Comparison of ENCODE assay signal across 9 cellular contexts in the genomic region with DNA sequence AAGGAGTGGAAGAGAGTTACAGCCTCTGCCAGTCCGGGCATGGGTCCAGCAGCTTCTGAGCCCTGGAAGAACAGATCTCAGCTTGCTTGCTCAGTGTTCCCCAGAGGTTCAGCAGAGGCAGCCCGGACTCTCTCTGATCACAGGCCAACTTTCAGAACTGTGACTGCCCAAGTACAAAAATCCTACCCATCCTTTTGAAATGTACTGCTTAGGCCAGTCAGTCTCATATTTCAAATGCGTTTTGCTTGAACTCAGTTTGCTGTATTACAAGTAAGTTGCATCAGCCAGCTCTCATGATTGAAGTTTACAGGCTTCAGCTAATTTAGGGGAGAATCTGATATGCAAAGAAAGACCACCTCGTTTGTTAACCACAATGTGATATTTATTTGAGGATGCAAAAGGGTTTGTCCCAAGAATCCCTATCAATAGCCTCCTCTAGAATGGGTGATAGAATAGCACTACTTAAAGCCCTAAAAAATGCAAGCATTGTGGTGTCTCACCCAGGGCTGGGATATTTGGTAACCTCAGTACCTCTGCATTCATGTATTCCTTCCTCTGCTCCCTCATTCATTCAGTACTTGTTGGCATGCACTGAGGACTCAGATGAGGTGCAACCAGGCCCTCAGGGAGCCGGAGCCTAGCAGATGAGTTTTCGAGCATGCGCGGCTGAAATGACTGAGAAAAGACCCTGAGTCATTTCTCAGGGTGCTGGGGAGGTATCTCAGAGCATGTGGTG. TPM values are rescaled to one million over a fixed set of nuclear protein-coding genes. Genes with fewer than 3 reads are reported as not detected.
A peak's percentile ranks its signal among the peaks of the same experiment; 100 is the strongest.
DNase-seq lines count a peak whose midpoint lies in the region; ATAC-seq, FAIRE-seq and TF ChIP-seq lines count a peak whose summit lies in the region.
"Had no signal": no experiment of that assay in that cellular context is flagged by ENCODE, and none has a peak within 500 bp of the region (broad histone marks: within the 10 kb centered on the region; RNA-seq: fewer than 3 reads in every experiment).

No MANE protein-coding gene starts in this region.

- H3K9me3 ChIP-seq in CD4-positive, alpha-beta memory T cell (ENCODE audit: control insufficient read depth in 1 of 2, low read length in 2 of 2): no peaks in the 10 kb centered on the region
- H3K9me3 ChIP-seq in keratinocyte (ENCODE audit: control insufficient read depth, low read depth, low read length) (no peaks in the 10 kb centered on the region), neural progenitor cell (ENCODE audit: low read depth) (no peaks in the 10 kb centered on the region)

- H3K9me3 Mint-ChIP-seq in CD4-positive, alpha-beta memory T cell: no peaks in the 10 kb centered on the region
- H3K9me3 Mint-ChIP-seq in IgD-negative memory B cell: no peaks in the 10 kb centered on the region
- H3K9me3 Mint-ChIP-seq in activated T-helper 2 cell treated with anti-CD3 and anti-CD28 coated beads, Interferon-gamma antibody, Interleukin-2, Interleukin-4, amounts not matched to agents 10 μg/mL and 5 μg/mL and 100 μg/mL, durations not matched to agents 14 hours and 24 hours and 36 hours: no peaks in the 10 kb centered on the region
- H3K9me3 Mint-ChIP-seq in type B pancreatic cell: no peaks in the 10 kb centered on the region
- no peaks in the 10 kb centered on the region for H3K9me3 Mint-ChIP-seq in neural progenitor cell

- H3K4me1 Mint-ChIP-seq in CD4-positive, alpha-beta memory T cell: peaks cover 4 to 17% (median 8%) of the 10 kb centered on the region in 4 donors
- H3K4me1 Mint-ChIP-seq in IgD-negative memory B cell (peaks cover 6 to 24% (median 17%) of the 10 kb centered on the region in 3 donors), type B pancreatic cell (ENCODE audit: unreplicated experiment) (peaks cover 20% of the 10 kb centered on the region), neural progenitor cell (no peaks in the 10 kb centered on the region)
- peaks cover 13% of the 10 kb centered on the region for H3K4me1 Mint-ChIP-seq in activated T-helper 2 cell treated with anti-CD3 and anti-CD28 coated beads, Interferon-gamma antibody, Interleukin-2, Interleukin-4, amounts not matched to agents 10 μg/mL and 5 μg/mL and 100 μg/mL, durations not matched to agents 14 hours and 24 hours and 36 hours (ENCODE audit: low read depth)

- H3F3A ChIP-seq in neural progenitor cell (ENCODE audit: low read depth): no peaks in the 10 kb centered on the region

- no peaks in the 10 kb centered on the region for H3K27me3 Mint-ChIP-seq in CD4-positive, alpha-beta memory T cell
- H3K27me3 Mint-ChIP-seq in IgD-negative memory B cell: no peaks in the 10 kb centered on the region
- no peaks in the 10 kb centered on the region for H3K27me3 Mint-ChIP-seq in activated T-helper 2 cell treated with anti-CD3 and anti-CD28 coated beads, Interferon-gamma antibody, Interleukin-2, Interleukin-4, amounts not matched to agents 10 μg/mL and 5 μg/mL and 100 μg/mL, durations not matched to agents 14 hours and 24 hours and 36 hours (ENCODE audit: low read depth)
- no peaks in the 10 kb centered on the region for H3K27me3 Mint-ChIP-seq in type B pancreatic cell
- H3K27me3 Mint-ChIP-seq in neural progenitor cell (ENCODE audit: insufficient read depth, low read depth): peaks cover 2% of the 10 kb centered on the region

- peak overlapping the region in 4 of 7 donors; percentile 12 to 47 (median 25) for H3K27ac Mint-ChIP-seq in CD4-positive, alpha-beta memory T cell
- H3K27ac Mint-ChIP-seq in IgD-negative memory B cell (peak overlapping the region; percentile 18 to 92 (median 39)), type B pancreatic cell (peak overlapping the region; percentile 81), neural progenitor cell (no peak overlapping the region)
- H3K27ac Mint-ChIP-seq in activated T-helper 2 cell treated with anti-CD3 and anti-CD28 coated beads, Interferon-gamma antibody, Interleukin-2, Interleukin-4, amounts not matched to agents 10 μg/mL and 5 μg/mL and 100 μg/mL, durations not matched to agents 14 hours and 24 hours and 36 hours: peak overlapping the region; percentile 22

- TF ChIP-seq CTCF in keratinocyte (optimal IDR thresholded peaks at IDR 0.05 in 1 of 3, IDR thresholded peaks at IDR 0.05 in 1 of 3, conservative IDR thresholded peaks at IDR 0.05 in 1 of 3; ENCODE audit: extremely low read depth in 1 of 3, insufficient read depth in 2 of 3, low read length in 3 of 3) (no peak), type B pancreatic cell (conservative IDR thresholded peaks at IDR 0.05) (no peak), neural progenitor cell (IDR thresholded peaks at IDR 0.05) (no peak)

- intact Hi-C loops in CD4-positive, alpha-beta memory T cell (cut with micrococcal nuclease): no loop called here
- intact Hi-C loops in activated T-helper 2 cell treated with anti-CD3 and anti-CD28 coated beads, Interferon-gamma antibody, Interleukin-2, Interleukin-4, amounts not matched to agents 10 μg/mL and 5 μg/mL and 100 μg/mL, durations not matched to agents 14 hours and 24 hours and 36 hours (cut with micrococcal nuclease): no loop called here

- no peak overlapping the region for H3K4me3 Mint-ChIP-seq in CD4-positive, alpha-beta memory T cell
- peak overlapping the region in 3 of 4 donors; percentile 51 to 66 (median 63) for H3K4me3 Mint-ChIP-seq in IgD-negative memory B cell
- H3K4me3 Mint-ChIP-seq in activated T-helper 2 cell treated with anti-CD3 and anti-CD28 coated beads, Interferon-gamma antibody, Interleukin-2, Interleukin-4, amounts not matched to agents 10 μg/mL and 5 μg/mL and 100 μg/mL, durations not matched to agents 14 hours and 24 hours and 36 hours (ENCODE audit: low read depth): no peak overlapping the region
- no peak overlapping the region for H3K4me3 Mint-ChIP-seq in type B pancreatic cell
- no peak overlapping the region for H3K4me3 Mint-ChIP-seq in neural progenitor cell

- H3K4me2 ChIP-seq in keratinocyte (ENCODE audit: control insufficient read depth, extremely low read depth, insufficient read depth, low read depth, low read length): peak overlapping the region; percentile 39
- H3K4me2 ChIP-seq in neural progenitor cell: no peak overlapping the region

- peak overlapping the region; percentile 14 for H3K9ac ChIP-seq in keratinocyte (ENCODE audit: control insufficient read depth, extremely low read depth, insufficient read depth, low read length)
- H3K9ac ChIP-seq in neural progenitor cell: no peak overlapping the region

- CTCF ChIA-PET in CD4-positive, alpha-beta memory T cell (lab: Charles Lee; ENCODE audit: partially characterized antibody): interaction anchor here (1.1 kb wide), 1 partner anchor 10 kb away, joined by 4 read pairs; no protein-coding TSS in a partner anchor

- H3K4me1 ChIP-seq in CD4-positive, alpha-beta memory T cell (ENCODE audit: insufficient read depth, low read length): no peaks in the 10 kb centered on the region
- peaks cover 8% of the 10 kb centered on the region for H3K4me1 ChIP-seq in keratinocyte (ENCODE audit: control insufficient read depth, extremely low read depth, insufficient read depth, low read length)
- no peaks in the 10 kb centered on the region for H3K4me1 ChIP-seq in neural progenitor cell

- no peak for DNase-seq in CD4-positive, alpha-beta memory T cell
- DNase-seq in activated T-helper 2 cell treated with anti-CD3 and anti-CD28 coated beads, Interferon-gamma antibody, Interleukin-2, Interleukin-4, amounts not matched to agents 10 μg/mL and 5 μg/mL and 100 μg/mL, durations not matched to agents 14 hours and 24 hours and 36 hours (ENCODE audit: low spot score): no peak
- DNase-seq in keratinocyte (ENCODE audit: low read depth, low spot score) (no peak), type B pancreatic cell (ENCODE audit: extremely low spot score, unreplicated experiment) (no peak), neural progenitor cell (ENCODE audit: low spot score) (no peak), HPDE6-E6E7 (ENCODE audit: extremely low spot score) (no peak)

- H3K36me3 ChIP-seq in CD4-positive, alpha-beta memory T cell (ENCODE audit: insufficient read depth, low read length): peaks cover 26% of the 10 kb centered on the region
- H3K36me3 ChIP-seq in keratinocyte (ENCODE audit: control insufficient read depth in 2 of 2, extremely low read depth in 1 of 2, insufficient read depth in 2 of 2, low read length in 2 of 2) (peaks cover 8 to 29% of the 10 kb centered on the region in 2 experiments), neural progenitor cell (no peaks in the 10 kb centered on the region)

- peaks cover 22 to 30% of the 10 kb centered on the region in 2 donors for H3K36me3 Mint-ChIP-seq in CD4-positive, alpha-beta memory T cell
- no peaks in the 10 kb centered on the region for H3K36me3 Mint-ChIP-seq in IgD-negative memory B cell
- H3K36me3 Mint-ChIP-seq in activated T-helper 2 cell treated with anti-CD3 and anti-CD28 coated beads, Interferon-gamma antibody, Interleukin-2, Interleukin-4, amounts not matched to agents 10 μg/mL and 5 μg/mL and 100 μg/mL, durations not matched to agents 14 hours and 24 hours and 36 hours (ENCODE audit: low read depth): peaks cover 82% of the 10 kb centered on the region
- peaks cover 27% of the 10 kb centered on the region for H3K36me3 Mint-ChIP-seq in type B pancreatic cell
- H3K36me3 Mint-ChIP-seq in neural progenitor cell: peaks cover 29% of the 10 kb centered on the region

- H3K79me2 ChIP-seq in keratinocyte (ENCODE audit: control insufficient read depth, insufficient read depth, low read length): peaks cover 19% of the 10 kb centered on the region
- peaks cover 42% of the 10 kb centered on the region for H3K79me2 ChIP-seq in neural progenitor cell (ENCODE audit: low read depth)

- ATAC-seq in GM18861 (IDR thresholded peaks at IDR 0.05; ENCODE audit: unreplicated experiment): no peak

- FAIRE-seq in keratinocyte (lab: Jason Lieb, UNC): no peak
- FAIRE-seq: endothelial cell of umbilical vein had no signal

- H3K27me3 ChIP-seq in CD4-positive, alpha-beta memory T cell (ENCODE audit: insufficient read depth, low read length): no peaks in the 10 kb centered on the region
- H3K27me3 ChIP-seq in keratinocyte (ENCODE audit: control insufficient read depth, extremely low read depth, insufficient read depth, low read length) (no peaks in the 10 kb centered on the region), neural progenitor cell (no peaks in the 10 kb centered on the region)

- no peak overlapping the region for H3K4me3 ChIP-seq in CD4-positive, alpha-beta memory T cell (ENCODE audit: low read length in 2 of 2)
- H3K4me3 ChIP-seq in keratinocyte (ENCODE audit: control insufficient read depth in 2 of 3, extremely low read depth in 1 of 3, insufficient read depth in 2 of 3, low read depth in 1 of 3, low read length in 3 of 3) (peak overlapping the region in 1 of 3 experiments; percentile 21), neural progenitor cell (no peak overlapping the region)

- no peak overlapping the region for H3K27ac ChIP-seq in CD4-positive, alpha-beta memory T cell (ENCODE audit: low read depth, low read length)
- H3K27ac ChIP-seq in keratinocyte (ENCODE audit: control insufficient read depth, insufficient read depth, low read length) (peak overlapping the region; percentile 64), neural progenitor cell (no peak overlapping the region)

- H4K20me1 ChIP-seq in keratinocyte (ENCODE audit: control insufficient read depth, extremely low read depth, insufficient read depth, low read length) (no peaks in the 10 kb centered on the region), neural progenitor cell (ENCODE audit: low read depth) (no peaks in the 10 kb centered on the region)

- dilution Hi-C loops in keratinocyte (cut with MboI; ENCODE audit: extremely low pct_ligation_motif_present, low sequenced_read_pairs): no loop called here

- POLR2A ChIA-PET in CD4-positive, alpha-beta memory T cell (lab: Charles Lee; ENCODE audit: partially characterized antibody): interaction anchor here (1.8 kb wide), 1 partner anchor 9 kb away, joined by 5 read pairs; no protein-coding TSS in a partner anchor

- no peak overlapping the region for H2AFZ ChIP-seq in keratinocyte (ENCODE audit: control insufficient read depth, low read length)
- no peak overlapping the region for H2AFZ ChIP-seq in neural progenitor cell (replicated peaks)

- H3K9me1 ChIP-seq in keratinocyte (ENCODE audit: control insufficient read depth, extremely low read depth, insufficient read depth, low read length): no peaks in the 10 kb centered on the region

RNA-seq across cellular contexts. Expression of gene AIMP2, which starts 7.0 kb away (rescaled TPM):
- total RNA-seq in CD4-positive, alpha-beta memory T cell: 10 to 100 TPM; 10.7 to 10.8 TPM
- 10 to 100 TPM; 20.1 to 20.8 TPM for polyA plus RNA-seq in CD4-positive, alpha-beta memory T cell
- polyA plus RNA-seq in IgD-negative memory B cell (25.9 TPM), keratinocyte (58.8 to 84.6 TPM (median 71.0 TPM) in 3 replicates)
- 73.4 and 82.9 TPM in 2 replicates for total RNA-seq in activated T-helper 2 cell treated with anti-CD3 and anti-CD28 coated beads, Interferon-gamma antibody, Interleukin-2, Interleukin-4, amounts not matched to agents 10 μg/mL and 5 μg/mL and 100 μg/mL, durations not matched to agents 14 hours and 24 hours and 36 hours
- polyA plus RNA-seq in keratinocyte (2011; ENCODE audit: low read depth): 29.6 TPM
- 74.4 and 74.6 TPM in 2 replicates for polyA plus RNA-seq in keratinocyte (2011; cell fraction: cytosol; rRNA removed)
- polyA plus RNA-seq in keratinocyte (2011; cell fraction: nucleus; rRNA removed): 63.5 and 66.4 TPM in 2 replicates
- 30.7 and 51.0 TPM in 2 replicates for polyA plus RNA-seq in keratinocyte (2012; ENCODE audit: low replicate concordance)
- polyA minus RNA-seq in keratinocyte: 46.3 to 55.1 TPM (median 51.6 TPM) in 3 replicates
- 69.8 TPM for polyA minus RNA-seq in keratinocyte (2011; cell fraction: cytosol; rRNA and poly(A)+ RNA removed)
- 24.8 and 26.9 TPM in 2 replicates for polyA minus RNA-seq in keratinocyte (2011; cell fraction: nucleus; rRNA and poly(A)+ RNA removed)
- total RNA-seq in type B pancreatic cell (ENCODE audit: low replicate concordance) (40.2 and 40.5 TPM in 2 replicates), neural progenitor cell (ENCODE audit: low replicate concordance) (38.4 and 52.1 TPM in 2 replicates)

RNA-seq across cellular contexts. Expression of gene PMS2, which starts 7.2 kb away (rescaled TPM):
- total RNA-seq in CD4-positive, alpha-beta memory T cell: 10 to 100 TPM; 22.7 to 23.2 TPM
- 10 to 100 TPM in 1 of 2 donors, 1 to 10 TPM in 1; 7.6 to 14.2 TPM for polyA plus RNA-seq in CD4-positive, alpha-beta memory T cell
- polyA plus RNA-seq in IgD-negative memory B cell: 14.2 TPM
- 21.2 and 21.5 TPM in 2 replicates for total RNA-seq in activated T-helper 2 cell treated with anti-CD3 and anti-CD28 coated beads, Interferon-gamma antibody, Interleukin-2, Interleukin-4, amounts not matched to agents 10 μg/mL and 5 μg/mL and 100 μg/mL, durations not matched to agents 14 hours and 24 hours and 36 hours
- polyA plus RNA-seq in keratinocyte: 9.0 to 12.7 TPM (median 10.3 TPM) in 3 replicates
- polyA plus RNA-seq in keratinocyte (2011; ENCODE audit: low read depth): 12.6 TPM
- 6.8 and 9.1 TPM in 2 replicates for polyA plus RNA-seq in keratinocyte (2011; cell fraction: cytosol; rRNA removed)
- polyA plus RNA-seq in keratinocyte (2011; cell fraction: nucleus; rRNA removed): 13.3 and 14.8 TPM in 2 replicates
- polyA plus RNA-seq in keratinocyte (2012; ENCODE audit: low replicate concordance): 7.6 and 8.6 TPM in 2 replicates
- 5.2 to 14.9 TPM (median 14.3 TPM) in 3 replicates for polyA minus RNA-seq in keratinocyte
- polyA minus RNA-seq in keratinocyte (2011; cell fraction: cytosol; rRNA and poly(A)+ RNA removed): 10.6 TPM
- polyA minus RNA-seq in keratinocyte (2011; cell fraction: nucleus; rRNA and poly(A)+ RNA removed): 8.7 and 18.5 TPM in 2 replicates
- total RNA-seq in type B pancreatic cell (ENCODE audit: low replicate concordance): 20.6 and 22.6 TPM in 2 replicates
- 23.1 and 35.8 TPM in 2 replicates for total RNA-seq in neural progenitor cell (ENCODE audit: low replicate concordance)

RNA-seq across cellular contexts. Expression of gene ANKRD61, which starts 15.1 kb away (rescaled TPM):
- total RNA-seq in CD4-positive, alpha-beta memory T cell: not detected
- polyA plus RNA-seq in CD4-positive, alpha-beta memory T cell: under 1 TPM in 1 of 2 donors, not detected in 1; 0.40 TPM
- polyA plus RNA-seq in IgD-negative memory B cell (0.24 TPM), keratinocyte (0.10 to 0.22 TPM in 2 of 3 replicates, not detected in the other)
- total RNA-seq in activated T-helper 2 cell treated with anti-CD3 and anti-CD28 coated beads, Interferon-gamma antibody, Interleukin-2, Interleukin-4, amounts not matched to agents 10 μg/mL and 5 μg/mL and 100 μg/mL, durations not matched to agents 14 hours and 24 hours and 36 hours: 0.25 and 0.27 TPM in 2 replicates
- polyA plus RNA-seq in keratinocyte (2011; ENCODE audit: low read depth): not detected
- 0.17 TPM in 1 of 2 replicates, not detected in the other for polyA plus RNA-seq in keratinocyte (2011; cell fraction: cytosol; rRNA removed)
- 0.20 and 0.27 TPM in 2 replicates for polyA plus RNA-seq in keratinocyte (2011; cell fraction: nucleus; rRNA removed)
- polyA plus RNA-seq in keratinocyte (2012; ENCODE audit: low replicate concordance): 0.21 and 0.73 TPM in 2 replicates
- polyA minus RNA-seq in keratinocyte: 0.59 TPM in 1 of 3 replicates, not detected in the others
- not detected for polyA minus RNA-seq in keratinocyte (2011; cell fraction: cytosol; rRNA and poly(A)+ RNA removed)
- polyA minus RNA-seq in keratinocyte (2011; cell fraction: nucleus; rRNA and poly(A)+ RNA removed): not detected in 2 replicates
- total RNA-seq in type B pancreatic cell (ENCODE audit: low replicate concordance) (0.31 TPM in 1 of 2 replicates, not detected in the other), neural progenitor cell (ENCODE audit: low replicate concordance) (0.46 TPM in 1 of 2 replicates, not detected in the other)

RNA-seq across cellular contexts. Expression of gene EIF2AK1, which starts 42.9 kb away (rescaled TPM):
- total RNA-seq in CD4-positive, alpha-beta memory T cell: 10 to 100 TPM; 69.9 to 77.0 TPM
- 10 to 100 TPM; 79.4 to 90.7 TPM for polyA plus RNA-seq in CD4-positive, alpha-beta memory T cell
- polyA plus RNA-seq in IgD-negative memory B cell: 128 TPM
- total RNA-seq in activated T-helper 2 cell treated with anti-CD3 and anti-CD28 coated beads, Interferon-gamma antibody, Interleukin-2, Interleukin-4, amounts not matched to agents 10 μg/mL and 5 μg/mL and 100 μg/mL, durations not matched to agents 14 hours and 24 hours and 36 hours: 119 and 123 TPM in 2 replicates
- polyA plus RNA-seq in keratinocyte: 35.3 to 66.6 TPM (median 65.2 TPM) in 3 replicates
- polyA plus RNA-seq in keratinocyte (2011; ENCODE audit: low read depth): 29.2 TPM
- 52.4 and 73.2 TPM in 2 replicates for polyA plus RNA-seq in keratinocyte (2011; cell fraction: cytosol; rRNA removed)
- 48.7 and 57.0 TPM in 2 replicates for polyA plus RNA-seq in keratinocyte (2011; cell fraction: nucleus; rRNA removed)
- polyA plus RNA-seq in keratinocyte (2012; ENCODE audit: low replicate concordance): 36.4 and 52.8 TPM in 2 replicates
- polyA minus RNA-seq in keratinocyte: 19.5 to 53.0 TPM (median 40.7 TPM) in 3 replicates
- polyA minus RNA-seq in keratinocyte (2011; cell fraction: cytosol; rRNA and poly(A)+ RNA removed): 62.3 TPM
- polyA minus RNA-seq in keratinocyte (2011; cell fraction: nucleus; rRNA and poly(A)+ RNA removed): 17.2 and 27.5 TPM in 2 replicates
- total RNA-seq in type B pancreatic cell (ENCODE audit: low replicate concordance): 107 and 118 TPM in 2 replicates
- total RNA-seq in neural progenitor cell (ENCODE audit: low replicate concordance): 70.1 and 130 TPM in 2 replicates

RNA-seq across cellular contexts. Expression of gene RSPH10B, which starts 45.6 kb away (rescaled TPM):
- total RNA-seq in CD4-positive, alpha-beta memory T cell: not detected
- not detected for polyA plus RNA-seq in CD4-positive, alpha-beta memory T cell
- polyA plus RNA-seq in IgD-negative memory B cell: not detected
- total RNA-seq in activated T-helper 2 cell treated with anti-CD3 and anti-CD28 coated beads, Interferon-gamma antibody, Interleukin-2, Interleukin-4, amounts not matched to agents 10 μg/mL and 5 μg/mL and 100 μg/mL, durations not matched to agents 14 hours and 24 hours and 36 hours: 0.30 and 0.59 TPM in 2 replicates
- 0.03 TPM in 1 of 3 replicates, not detected in the others for polyA plus RNA-seq in keratinocyte
- polyA plus RNA-seq in keratinocyte (2011; ENCODE audit: low read depth): not detected
- polyA plus RNA-seq in keratinocyte (2011; cell fraction: cytosol; rRNA removed): not detected in 2 replicates
- polyA plus RNA-seq in keratinocyte (2011; cell fraction: nucleus; rRNA removed): not detected in 2 replicates
- polyA plus RNA-seq in keratinocyte (2012; ENCODE audit: low replicate concordance): 0.06 TPM in 1 of 2 replicates, not detected in the other
- not detected in 3 replicates for polyA minus RNA-seq in keratinocyte
- not detected for polyA minus RNA-seq in keratinocyte (2011; cell fraction: cytosol; rRNA and poly(A)+ RNA removed)
- polyA minus RNA-seq in keratinocyte (2011; cell fraction: nucleus; rRNA and poly(A)+ RNA removed): 0.23 TPM in 1 of 2 replicates, not detected in the other
- total RNA-seq in type B pancreatic cell (ENCODE audit: low replicate concordance): 0.36 and 0.85 TPM in 2 replicates
- total RNA-seq in neural progenitor cell (ENCODE audit: low replicate concordance): 0.11 and 0.56 TPM in 2 replicates

Comparison
In these comparisons a context has a peak if more than half of its experiments do, and no peak if none do; other contexts are left out.
1. H3K4me3 Mint-ChIP-seq: peak in IgD-negative memory B cell (3 of 4); none in CD4-positive, alpha-beta memory T cell (0 of 8), activated T-helper 2 cell treated with anti-CD3 and anti-CD28 coated beads, Interferon-gamma antibody, Interleukin-2, Interleukin-4, amounts not matched to agents 10 μg/mL and 5 μg/mL and 100 μg/mL, durations not matched to agents 14 hours and 24 hours and 36 hours (single experiment), type B pancreatic cell (single experiment) and neural progenitor cell (single experiment).